In the genomic region with DNA sequence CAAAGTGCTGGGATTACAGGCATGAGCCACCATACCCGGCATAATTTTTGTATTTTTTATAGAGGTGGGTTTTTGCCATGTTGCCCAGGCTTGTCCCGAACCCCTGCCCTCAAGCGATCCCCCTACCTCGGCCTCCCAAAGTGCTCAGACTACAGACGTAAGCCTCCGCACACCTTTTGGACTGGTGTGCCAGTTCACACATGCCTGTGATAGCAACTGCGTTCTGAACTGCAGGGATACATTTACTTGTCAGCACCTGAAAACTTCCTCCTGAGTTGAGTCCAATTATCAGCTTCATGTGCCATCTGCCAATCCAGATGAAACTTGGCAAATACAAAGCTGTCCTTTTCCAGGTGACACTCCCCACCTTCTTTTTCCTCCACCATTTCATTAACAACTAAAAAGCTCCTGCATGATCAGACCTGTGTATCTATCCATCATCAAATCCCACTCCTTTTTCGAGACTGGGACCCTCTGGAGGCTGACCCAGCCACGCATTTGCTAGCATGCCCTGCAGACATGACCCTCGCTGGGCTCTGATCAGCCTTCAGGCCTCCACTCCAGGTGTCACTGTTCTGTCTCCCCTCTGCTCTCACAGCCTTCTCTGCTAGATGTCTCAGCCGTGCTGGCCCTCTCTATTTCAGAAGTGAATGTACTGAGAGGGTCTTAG, we compare ENCODE assay signal across 20 cellular contexts. TPM values are rescaled to one million over a fixed set of nuclear protein-coding genes. Genes with fewer than 3 reads are reported as not detected.
DNase-seq lines count a peak whose midpoint lies in the region; ATAC-seq, FAIRE-seq and TF ChIP-seq lines count a peak whose summit lies in the region.
"Had no signal": no experiment of that assay in that cellular context is flagged by ENCODE, and none has a peak within 500 bp of the region (broad histone marks: within the 10 kb centered on the region; RNA-seq: fewer than 3 reads in every experiment).

No MANE protein-coding gene starts in this region.

- H3K36me3 Mint-ChIP-seq in neural crest cell (ENCODE audit: low read depth): peaks cover 4% of the 10 kb centered on the region

- H3K36me3 ChIP-seq in mammary epithelial cell (ENCODE audit: insufficient read depth, low read length): peaks cover 4% of the 10 kb centered on the region
- H3K36me3 ChIP-seq: tibial nerve had no signal

- no peaks in the 10 kb centered on the region for H3K27me3 ChIP-seq in mammary epithelial cell (ENCODE audit: insufficient read depth, low read length)
- H3K27me3 ChIP-seq: brain microvascular endothelial cell, heart right ventricle, tibial nerve had no signal

- peak overlapping the region; percentile 20 for H2AFZ ChIP-seq in mammary epithelial cell (ENCODE audit: low read depth, low read length)

- no peaks in the 10 kb centered on the region for H4K20me1 ChIP-seq in mammary epithelial cell (ENCODE audit: insufficient read depth, low read length)

- H3K27ac ChIP-seq in mammary epithelial cell (ENCODE audit: insufficient read depth, low read depth, low read length): no peak overlapping the region
- H3K27ac ChIP-seq: brain microvascular endothelial cell had no signal

- no peak for TF ChIP-seq POLR2A in GM12891 (IDR thresholded peaks at IDR 0.05; ENCODE audit: low read depth, low read length)

- no peak overlapping the region for H3K27ac Mint-ChIP-seq in neural crest cell (ENCODE audit: unreplicated experiment)
- H3K27ac Mint-ChIP-seq: dendritic cell treated with granulocyte-macrophage colony-stimulating factor and Interleukin-4, amounts not matched to agents 40 ng/mL and 50 ng/mL, for 4 days had no signal

- dilution Hi-C loops in mammary epithelial cell (cut with HindIII; ENCODE audit: low sequenced_read_pairs): no loop called here

- no peak overlapping the region for H3K9ac ChIP-seq in mammary epithelial cell (ENCODE audit: insufficient read depth, low read length)

- peak; percentile 38 for FAIRE-seq in GM12891 (lab: Jason Lieb, UNC)
- FAIRE-seq: RCC 7860 had no signal

- in situ Hi-C loops in mammary epithelial cell (cut with MboI; ENCODE audit: low sequenced_read_pairs in 2 of 2): no loop called here

- H3K4me3 ChIP-seq in mammary epithelial cell (replicated peaks in 1 of 3; ENCODE audit: insufficient read depth in 1 of 3, low read depth in 2 of 3, low read length in 3 of 3): no peak overlapping the region
- H3K4me3 ChIP-seq: heart right ventricle, tibial nerve had no signal

- no peak overlapping the region for H3K4me2 ChIP-seq in mammary epithelial cell (ENCODE audit: insufficient read depth, low read depth, low read length)

- DNase-seq in DMS 273 (lab: John Stamatoyannopoulos, UW; ENCODE audit: unreplicated experiment) (peak; percentile 37), DMS 273 treated with DMSO at 0.1 percent for 48 hours (lab: John Stamatoyannopoulos, UW) (no peak), GM12891 (ENCODE audit: insufficient read length, low spot score) (no peak), mammary epithelial cell (no peak), neural crest cell (ENCODE audit: low read depth, low spot score) (no peak), NCI-H2029 (lab: John Stamatoyannopoulos, UW) (no peak)
- DNase-seq: activated naive CD4-positive, alpha-beta T cell treated with anti-CD3 and anti-CD28 coated beads, Interleukin-2, amount 50 U/mL, for 16 hours; brain microvascular endothelial cell; C1 segment of cervical spinal cord; heart right ventricle; islet precursor cell; NCI-H1048; NCI-H774; stimulated activated CD4-positive, alpha-beta T cell treated with anti-CD3 and anti-CD28 coated beads, Interleukin-4, amount 100 ng/mL, for 4 hours had no signal

- H3K4me1 Mint-ChIP-seq in neural crest cell: peaks cover 25% of the 10 kb centered on the region

- no peaks in the 10 kb centered on the region for H3K27me3 Mint-ChIP-seq in neural crest cell (ENCODE audit: low read depth)

- 74% methylated on average over 11 of the region's 11 CpGs for WGBS in mammary epithelial cell (ENCODE audit: low coverage, missing lambda C conversion rate)

- intact Hi-C loops in mammary epithelial cell (cut with micrococcal nuclease): loop anchor here (5.0 kb wide), 1 partner anchor 49 kb away; no protein-coding TSS in a partner anchor

- H3K79me2 ChIP-seq in mammary epithelial cell (ENCODE audit: insufficient read depth, low read length): peaks cover 28% of the 10 kb centered on the region

- CTCF ChIA-PET in mammary epithelial cell (lab: Charles Lee; ENCODE audit: low non-redundant PET): no interaction called here

- no peaks in the 10 kb centered on the region for H3K9me3 Mint-ChIP-seq in neural crest cell
- H3K9me3 Mint-ChIP-seq: dendritic cell treated with granulocyte-macrophage colony-stimulating factor and Interleukin-4, amounts not matched to agents 40 ng/mL and 50 ng/mL, for 4 days had no signal

- H3K4me3 Mint-ChIP-seq in neural crest cell: peak overlapping the region; percentile 52
- H3K4me3 Mint-ChIP-seq: dendritic cell treated with granulocyte-macrophage colony-stimulating factor and Interleukin-4, amounts not matched to agents 40 ng/mL and 50 ng/mL, for 4 days had no signal

- TF ChIP-seq CTCF in mammary epithelial cell (conservative IDR thresholded peaks at IDR 0.05 in 1 of 2, IDR thresholded peaks at IDR 0.05 in 1 of 2; ENCODE audit: extremely low read depth in 1 of 2, insufficient read depth in 1 of 2, low read depth in 1 of 2, low read length in 2 of 2): no peak
- TF ChIP-seq CTCF in neural crest cell (conservative IDR thresholded peaks at IDR 0.05): no peak

- no peaks in the 10 kb centered on the region for H3K9me3 ChIP-seq in mammary epithelial cell (replicated peaks; ENCODE audit: insufficient read depth, low read length)
- H3K9me3 ChIP-seq: heart right ventricle, tibial nerve had no signal

- no TSS peak for BruUV-seq in mammary epithelial cell (replicated peaks; lab: Mats Ljungman, UMichigan)

- peaks cover 10% of the 10 kb centered on the region for H3K4me1 ChIP-seq in mammary epithelial cell (ENCODE audit: insufficient read depth, low read length)

- ATAC-seq in HG02798 (IDR thresholded peaks at IDR 0.05; ENCODE audit: poor library complexity, unreplicated experiment) (no peak), HG02852 (IDR thresholded peaks at IDR 0.05; ENCODE audit: unreplicated experiment) (no peak)
- ATAC-seq: heart right ventricle, SK-N-SH treated with all-trans-retinoic acid at 6 μM for 48 hours had no signal

TF ChIP-seq in GM12891, 5 proteins besides CTCF, POLR2A, EP300 and RAD21:
- TF ChIP-seq PAX5 (IDR thresholded peaks at IDR 0.05; ENCODE audit: insufficient read depth, low read length, severe bottlenecking) (no peak), POU2F2 (IDR thresholded peaks at IDR 0.05; ENCODE audit: low read depth, low read length) (no peak), TAF1 (IDR thresholded peaks at IDR 0.05; ENCODE audit: low read depth, low read length) (no peak), POLR2AphosphoS5 (IDR thresholded peaks at IDR 0.05; ENCODE audit: low read depth, low read length) (no peak), SPI1 (IDR thresholded peaks at IDR 0.05; ENCODE audit: low read depth, low read length) (no peak)

RNA-seq across cellular contexts. Expression of gene DEGS1, which starts 2.1 kb away (rescaled TPM):
- polyA plus RNA-seq in GM12891 (2012; ENCODE audit: low read depth, missing spikeins): 26.3 TPM
- total RNA-seq in mammary epithelial cell (10 to 100 TPM; 58.1 to 71.8 TPM), neural crest cell (40.5 TPM in 2 replicates)
- polyA plus RNA-seq in mammary epithelial cell: 80.0 TPM
- polyA minus RNA-seq in mammary epithelial cell: 83.3 TPM
